22 cellular contexts compared by ENCODE assay signal in genomic region chr4:8465615-8466611, GRCh38. TPM values are rescaled to one million over a fixed set of nuclear protein-coding genes. Genes with fewer than 3 reads are reported as not detected.
A peak's percentile ranks its signal among the peaks of the same experiment; 100 is the strongest.
DNase-seq lines count a peak whose midpoint lies in the region; ATAC-seq and TF ChIP-seq lines count a peak whose summit lies in the region.
"Had no signal": no experiment of that assay in that cellular context is flagged by ENCODE, and none has a peak within 500 bp of the region (broad histone marks: within the 10 kb centered on the region; RNA-seq: fewer than 3 reads in every experiment).

No MANE protein-coding gene starts in this region.

- H3K36me3 ChIP-seq in cardiac muscle cell (peaks cover 12% of the 10 kb centered on the region), right atrium auricular region (peaks cover 51% of the 10 kb centered on the region), endodermal cell (ENCODE audit: control insufficient read depth, insufficient read depth, low read length) (peaks cover 84% of the 10 kb centered on the region), osteoblast (ENCODE audit: insufficient read depth, low read length) (peaks cover 46% of the 10 kb centered on the region)

- TF ChIP-seq CTCF in cardiac muscle cell (IDR thresholded peaks at IDR 0.05; ENCODE audit: low read depth, low read length): no peak
- TF ChIP-seq CTCF in right atrium auricular region (IDR thresholded peaks at IDR 0.05): no peak
- no peak for TF ChIP-seq CTCF in endodermal cell (conservative IDR thresholded peaks at IDR 0.05)
- TF ChIP-seq CTCF in nephron progenitor cell (IDR thresholded peaks at IDR 0.05): no peak
- no peak for TF ChIP-seq CTCF in osteoblast (IDR thresholded peaks at IDR 0.05; ENCODE audit: extremely low read depth, low read depth, low read length)

- no peak overlapping the region for H2AFZ ChIP-seq in osteoblast (ENCODE audit: low read length)
- H2AFZ ChIP-seq: GM23248 had no signal

- H3K4me3 Mint-ChIP-seq in endodermal cell: no peak overlapping the region
- no peak overlapping the region for H3K4me3 Mint-ChIP-seq in nephron progenitor cell
- H3K4me3 Mint-ChIP-seq in stimulated activated naive B cell treated with anti-CD40 and anti-IgM and Interleukin-4, amounts not matched to agents 10 μg/mL and 1 μg/mL and 100 μg/mL, for 72 hours: no peak overlapping the region
- H3K4me3 Mint-ChIP-seq: CD14-positive monocyte; CD4-positive, alpha-beta memory T cell; HFFc6 had no signal

- peak overlapping the region; percentile 20 for H3K9ac ChIP-seq in endodermal cell (ENCODE audit: extremely low read depth, low read length, poor library complexity, severe bottlenecking)
- H3K9ac ChIP-seq: BLaER1, GM23248 had no signal

- peak; percentile 51 to 72 for ATAC-seq in stimulated activated naive B cell treated with anti-CD40 and anti-IgM and Interleukin-4, amounts not matched to agents 10 μg/mL and 1 μg/mL and 100 μg/mL, for 72 hours (replicated peaks)
- ATAC-seq: GM12878, HCT116 had no signal

- H3K9me3 Mint-ChIP-seq in endodermal cell (no peaks in the 10 kb centered on the region), nephron progenitor cell (no peaks in the 10 kb centered on the region)
- no peaks in the 10 kb centered on the region for H3K9me3 Mint-ChIP-seq in stimulated activated naive B cell treated with anti-CD40 and anti-IgM and Interleukin-4, amounts not matched to agents 10 μg/mL and 1 μg/mL and 100 μg/mL, for 72 hours
- H3K9me3 Mint-ChIP-seq: CD4-positive, alpha-beta memory T cell; HFFc6; IgD-negative memory B cell had no signal

- H3K36me3 Mint-ChIP-seq in endodermal cell (ENCODE audit: low read depth) (peaks cover 54% of the 10 kb centered on the region), nephron progenitor cell (ENCODE audit: low read depth) (peaks cover 30% of the 10 kb centered on the region)
- peaks cover 41 to 68% of the 10 kb centered on the region in 2 donors for H3K36me3 Mint-ChIP-seq in stimulated activated naive B cell treated with anti-CD40 and anti-IgM and Interleukin-4, amounts not matched to agents 10 μg/mL and 1 μg/mL and 100 μg/mL, for 72 hours

- WGBS in endodermal cell (ENCODE audit: insufficient coverage in 1 of 2, insufficient read length in 1 of 2), 2 experiments: 94 to 97% methylated on average over 29 to 31 of the region's 31 CpGs

- no peak for DNase-seq in cardiac muscle cell (ENCODE audit: low read depth in 1 of 2, low spot score in 1 of 2)
- no peak for DNase-seq in right atrium auricular region (ENCODE audit: low spot score)
- DNase-seq in endodermal cell: no peak
- no peak for DNase-seq in nephron progenitor cell
- DNase-seq in stimulated activated naive B cell treated with anti-CD40 and anti-IgM and Interleukin-4, amounts not matched to agents 10 μg/mL and 1 μg/mL and 100 μg/mL, for 72 hours: no peak
- DNase-seq in NCI-H2107 (lab: John Stamatoyannopoulos, UW): no peak
- no peak for DNase-seq in osteoblast (ENCODE audit: insufficient read length, low spot score, missing footprints)
- DNase-seq in NCI-H2107 treated with DMSO at 0.1 percent for 48 hours (lab: John Stamatoyannopoulos, UW; ENCODE audit: unreplicated experiment): no peak
- DNase-seq: 8988T; CD4-positive, alpha-beta memory T cell; DMS 273 treated with DMSO at 0.1 percent for 48 hours; DMS53; DND-41; EL; GM23248; H7; HFFc6 had no signal

- no peaks in the 10 kb centered on the region for H3K79me2 ChIP-seq in osteoblast (ENCODE audit: insufficient read depth, low read length)

- H3K27ac ChIP-seq in cardiac muscle cell: peak overlapping the region; percentile 23
- H3K27ac ChIP-seq in right atrium auricular region: no peak overlapping the region
- H3K27ac ChIP-seq in endodermal cell (ENCODE audit: low read depth, low read length): no peak overlapping the region
- H3K27ac ChIP-seq in osteoblast (ENCODE audit: low read depth, low read length): no peak overlapping the region
- H3K27ac ChIP-seq: BLaER1, GM23248 had no signal

- H3K27ac Mint-ChIP-seq in endodermal cell (peak overlapping the region; percentile 72), nephron progenitor cell (peak overlapping the region; percentile 66)
- H3K27ac Mint-ChIP-seq in stimulated activated naive B cell treated with anti-CD40 and anti-IgM and Interleukin-4, amounts not matched to agents 10 μg/mL and 1 μg/mL and 100 μg/mL, for 72 hours: no peak overlapping the region
- H3K27ac Mint-ChIP-seq: CD14-positive monocyte; CD4-positive, alpha-beta memory T cell; HFFc6; IgD-negative memory B cell had no signal

- H3K4me3 ChIP-seq in cardiac muscle cell (no peak overlapping the region), right atrium auricular region (no peak overlapping the region), endodermal cell (ENCODE audit: low read length) (no peak overlapping the region), osteoblast (ENCODE audit: insufficient read depth, low read length) (no peak overlapping the region)
- H3K4me3 ChIP-seq: BLaER1, GM12878, GM23248 had no signal

- H3K4me1 Mint-ChIP-seq in endodermal cell (peaks cover 33% of the 10 kb centered on the region), nephron progenitor cell (peaks cover 19% of the 10 kb centered on the region)
- peaks cover 7 to 22% of the 10 kb centered on the region in 2 donors for H3K4me1 Mint-ChIP-seq in stimulated activated naive B cell treated with anti-CD40 and anti-IgM and Interleukin-4, amounts not matched to agents 10 μg/mL and 1 μg/mL and 100 μg/mL, for 72 hours
- H3K4me1 Mint-ChIP-seq: CD14-positive monocyte had no signal

- H3K4me1 ChIP-seq in cardiac muscle cell (ENCODE audit: low read depth) (peaks cover 18% of the 10 kb centered on the region), right atrium auricular region (no peaks in the 10 kb centered on the region), endodermal cell (ENCODE audit: control insufficient read depth, insufficient read depth, low read length) (peaks cover 12% of the 10 kb centered on the region), osteoblast (ENCODE audit: insufficient read depth, low read length) (no peaks in the 10 kb centered on the region)

- no peaks in the 10 kb centered on the region for H3K27me3 ChIP-seq in cardiac muscle cell
- H3K27me3 ChIP-seq in right atrium auricular region: no peaks in the 10 kb centered on the region
- H3K27me3 ChIP-seq in endodermal cell (ENCODE audit: control insufficient read depth, insufficient read depth, low read length, poor library complexity, severe bottlenecking): no peaks in the 10 kb centered on the region
- H3K27me3 ChIP-seq in osteoblast (ENCODE audit: insufficient read depth, low read length): no peaks in the 10 kb centered on the region
- H3K27me3 ChIP-seq: BLaER1 had no signal

- H4K20me1 ChIP-seq in osteoblast (ENCODE audit: insufficient read depth, low read length): peaks cover 4% of the 10 kb centered on the region

- H3K27me3 Mint-ChIP-seq in endodermal cell (ENCODE audit: insufficient read depth) (no peaks in the 10 kb centered on the region), nephron progenitor cell (ENCODE audit: low read depth, poor library complexity) (no peaks in the 10 kb centered on the region)
- H3K27me3 Mint-ChIP-seq in stimulated activated naive B cell treated with anti-CD40 and anti-IgM and Interleukin-4, amounts not matched to agents 10 μg/mL and 1 μg/mL and 100 μg/mL, for 72 hours: no peaks in the 10 kb centered on the region
- H3K27me3 Mint-ChIP-seq: CD4-positive, alpha-beta memory T cell; IgD-negative memory B cell had no signal

- no peak overlapping the region for H3K4me2 ChIP-seq in osteoblast (ENCODE audit: insufficient read depth, low read length)
- H3K4me2 ChIP-seq: BLaER1 had no signal

- no peaks in the 10 kb centered on the region for H3K9me3 ChIP-seq in cardiac muscle cell (ENCODE audit: low read depth)
- H3K9me3 ChIP-seq in right atrium auricular region: no peaks in the 10 kb centered on the region
- H3K9me3 ChIP-seq in endodermal cell (ENCODE audit: control insufficient read depth, low read length): no peaks in the 10 kb centered on the region
- no peaks in the 10 kb centered on the region for H3K9me3 ChIP-seq in osteoblast (ENCODE audit: low read depth, low read length)
- H3K9me3 ChIP-seq: BLaER1 had no signal

RNA-seq across cellular contexts. Expression of gene TRMT44, which starts 25.3 kb away (rescaled TPM):
- 38.8 and 66.9 TPM in 2 replicates for total RNA-seq in cardiac muscle cell
- polyA plus RNA-seq in cardiac muscle cell: 20.6 and 23.6 TPM in 2 replicates
- 10 to 100 TPM; 10.5 to 11.4 TPM for total RNA-seq in right atrium auricular region
- 100 to 1,000 TPM in 1 of 2 donors, 10 to 100 TPM in 1; 45.9 to 114 TPM for total RNA-seq in endodermal cell
- polyA plus RNA-seq in endodermal cell (2013, experiment 1 of 2): 27.2 TPM
- 32.3 TPM for polyA plus RNA-seq in endodermal cell (2013, experiment 2 of 2)
- 19.7 and 21.7 TPM in 2 replicates for total RNA-seq in osteoblast

RNA-seq across cellular contexts. Expression of gene ACOX3, which starts 25.4 kb away (rescaled TPM):
- total RNA-seq in cardiac muscle cell (26.5 and 38.7 TPM in 2 replicates), right atrium auricular region (10 to 100 TPM; 66.9 to 68.8 TPM), endodermal cell (100 to 1,000 TPM in 1 of 2 donors, 10 to 100 TPM in 1; 55.1 to 146 TPM), osteoblast (24.2 and 29.2 TPM in 2 replicates)
- polyA plus RNA-seq in cardiac muscle cell: 19.1 and 31.0 TPM in 2 replicates
- polyA plus RNA-seq in endodermal cell (2013, experiment 1 of 2): 23.7 TPM
- 23.1 TPM for polyA plus RNA-seq in endodermal cell (2013, experiment 2 of 2)
